17 cellular contexts compared by ENCODE assay signal in the genomic region with DNA sequence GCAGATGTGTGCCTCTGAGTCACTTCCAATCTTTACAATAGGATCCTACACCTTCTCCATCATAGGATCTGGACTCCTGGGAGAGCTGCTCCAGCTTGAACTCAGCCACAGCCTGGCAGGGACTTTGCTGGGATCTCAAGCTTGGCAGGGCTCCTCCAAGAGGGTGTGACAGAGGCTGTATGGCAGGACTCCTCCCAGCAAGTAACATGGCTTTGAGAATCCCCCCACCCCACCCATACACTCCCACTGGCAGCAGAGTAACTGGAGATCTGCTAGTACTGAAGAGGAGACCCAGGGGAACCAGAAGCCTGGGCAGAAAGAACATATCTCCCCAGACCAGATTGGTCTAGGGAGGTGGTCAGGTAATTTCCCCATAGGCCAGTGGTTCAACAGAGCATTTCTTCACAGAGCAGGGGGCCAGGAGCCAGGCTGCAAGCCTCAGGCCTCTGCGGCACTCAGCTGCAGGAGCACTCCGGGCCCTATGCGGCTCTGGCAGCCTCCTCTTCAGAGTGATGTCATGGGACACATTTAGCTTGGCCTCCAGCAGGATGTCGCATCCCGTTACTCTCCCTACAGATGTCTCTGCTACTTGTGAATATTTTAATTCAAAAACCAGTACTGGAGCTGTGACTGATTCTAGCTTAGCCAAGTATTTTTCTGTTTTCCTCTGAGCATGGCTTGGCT. TPM values are rescaled to one million over a fixed set of nuclear protein-coding genes. Genes with fewer than 3 reads are reported as not detected.
DNase-seq lines count a peak whose midpoint lies in the region; ATAC-seq and TF ChIP-seq lines count a peak whose summit lies in the region.
"Had no signal": no experiment of that assay in that cellular context is flagged by ENCODE, and none has a peak within 500 bp of the region (broad histone marks: within the 10 kb centered on the region; RNA-seq: fewer than 3 reads in every experiment).

No MANE protein-coding gene starts in this region.

- H3K27ac ChIP-seq in gastrocnemius medialis = peak overlapping the region; percentile 12 to 50 (median 30)
- H3K27ac ChIP-seq: thoracic aorta had no signal

- in situ Hi-C loops in gastrocnemius medialis (cut with MboI; ENCODE audit: low sequenced_read_pairs in 4 of 4) = no loop called here

- H3K4me1 Mint-ChIP-seq in T-helper 1 cell treated with Interleukin-12 subunit alpha and Interleukin-12 subunit beta and Interleukin-4 antibody, amounts not matched to agents 30 μg/mL and 1 μg/mL, for 36 hours (ENCODE audit: low read depth) = peaks cover 49% of the 10 kb centered on the region
- peaks cover 34% of the 10 kb centered on the region for H3K4me1 Mint-ChIP-seq in activated CD4-positive, alpha-beta memory T cell treated with anti-CD3 and anti-CD28 coated beads for 36 hours (ENCODE audit: low read depth)

- H3K36me3 Mint-ChIP-seq in T-helper 1 cell treated with Interleukin-12 subunit alpha and Interleukin-12 subunit beta and Interleukin-4 antibody, amounts not matched to agents 30 μg/mL and 1 μg/mL, for 36 hours (ENCODE audit: low read depth) = peaks cover 2% of the 10 kb centered on the region
- H3K36me3 Mint-ChIP-seq in activated CD4-positive, alpha-beta memory T cell treated with anti-CD3 and anti-CD28 coated beads for 36 hours = no peaks in the 10 kb centered on the region
- H3K36me3 Mint-ChIP-seq: naive B cell had no signal

- no peak overlapping the region for H3K4me3 Mint-ChIP-seq in T-helper 1 cell treated with Interleukin-12 subunit alpha and Interleukin-12 subunit beta and Interleukin-4 antibody, amounts not matched to agents 30 μg/mL and 1 μg/mL, for 36 hours
- H3K4me3 Mint-ChIP-seq in activated CD4-positive, alpha-beta memory T cell treated with anti-CD3 and anti-CD28 coated beads for 36 hours = no peak overlapping the region

- no peaks in the 10 kb centered on the region for H3K9me3 Mint-ChIP-seq in T-helper 1 cell treated with Interleukin-12 subunit alpha and Interleukin-12 subunit beta and Interleukin-4 antibody, amounts not matched to agents 30 μg/mL and 1 μg/mL, for 36 hours
- no peaks in the 10 kb centered on the region for H3K9me3 Mint-ChIP-seq in activated CD4-positive, alpha-beta memory T cell treated with anti-CD3 and anti-CD28 coated beads for 36 hours
- H3K9me3 Mint-ChIP-seq: effector memory CD8-positive, alpha-beta T cell had no signal

- intact Hi-C loops in activated CD4-positive, alpha-beta memory T cell treated with anti-CD3 and anti-CD28 coated beads for 36 hours (cut with micrococcal nuclease) = no loop called here
- intact Hi-C loops in left ventricle myocardium superior (cut with micrococcal nuclease) (no loop called here), gastrocnemius medialis (cut with DNase I; ENCODE audit: low total_unique reads) (loop anchor here (5.0 kb wide), 1 partner anchor 49 kb away; a partner anchor contains a TSS)

- H3K27ac Mint-ChIP-seq in T-helper 1 cell treated with Interleukin-12 subunit alpha and Interleukin-12 subunit beta and Interleukin-4 antibody, amounts not matched to agents 30 μg/mL and 1 μg/mL, for 36 hours = peak overlapping the region; percentile 10
- H3K27ac Mint-ChIP-seq in activated CD4-positive, alpha-beta memory T cell treated with anti-CD3 and anti-CD28 coated beads for 36 hours = no peak overlapping the region

- H3K4me1 ChIP-seq in gastrocnemius medialis = peaks cover 20% of the 10 kb centered on the region in 2 donors
- H3K4me1 ChIP-seq: Caco-2 had no signal

- TF ChIP-seq POLR2A in gastrocnemius medialis (IDR thresholded peaks at IDR 0.05) = no peak

- no peaks in the 10 kb centered on the region for H3K9me3 ChIP-seq in gastrocnemius medialis
- H3K9me3 ChIP-seq: Caco-2, thoracic aorta had no signal

- ATAC-seq in left ventricle myocardium superior = peak; percentile 90
- ATAC-seq in gastrocnemius medialis = peak; percentile 82 to 83
- ATAC-seq: effector memory CD8-positive, alpha-beta T cell; Panc1 had no signal

- H3K4me3 ChIP-seq in gastrocnemius medialis = no peak overlapping the region
- H3K4me3 ChIP-seq: thoracic aorta had no signal

- POLR2A ChIA-PET in activated CD4-positive, alpha-beta memory T cell treated with anti-CD3 and anti-CD28 coated beads for 36 hours (lab: Charles Lee) = interaction anchor here (0.6 kb wide), 1 partner anchor 217 kb away, joined by 3 read pairs; no protein-coding TSS in a partner anchor

- H3K27me3 Mint-ChIP-seq in T-helper 1 cell treated with Interleukin-12 subunit alpha and Interleukin-12 subunit beta and Interleukin-4 antibody, amounts not matched to agents 30 μg/mL and 1 μg/mL, for 36 hours (ENCODE audit: low read depth) = peaks cover 92% of the 10 kb centered on the region
- H3K27me3 Mint-ChIP-seq in activated CD4-positive, alpha-beta memory T cell treated with anti-CD3 and anti-CD28 coated beads for 36 hours = peaks cover 44% of the 10 kb centered on the region

- no peaks in the 10 kb centered on the region for H3K36me3 ChIP-seq in gastrocnemius medialis
- H3K36me3 ChIP-seq: thoracic aorta had no signal

- TF ChIP-seq CTCF in gastrocnemius medialis (IDR thresholded peaks at IDR 0.05 in 4 of 5, conservative IDR thresholded peaks at IDR 0.05 in 1 of 5) = no peak

- DNase-seq in T-helper 1 cell (no peak), left ventricle myocardium superior (no peak), gastrocnemius medialis (peak; percentile 34 to 65), NCI-H345 treated with DMSO at 0.1 percent for 48 hours (lab: John Stamatoyannopoulos, UW; ENCODE audit: unreplicated experiment) (no peak), T-helper 9 cell (no peak), NCI-H526 (lab: John Stamatoyannopoulos, UW) (no peak)
- DNase-seq in activated CD4-positive, alpha-beta memory T cell treated with anti-CD3 and anti-CD28 coated beads for 36 hours = peak; percentile 7
- DNase-seq: effector memory CD8-positive, alpha-beta T cell; foreskin melanocyte; naive B cell; T-helper 2 cell had no signal

- CTCF ChIA-PET in activated CD4-positive, alpha-beta memory T cell treated with anti-CD3 and anti-CD28 coated beads for 36 hours (lab: Charles Lee) = interaction anchor here (1.0 to 1.9 kb wide), 2 partner anchors 49 to 424 kb away, joined by 3 to 12 read pairs; no protein-coding TSS in a partner anchor

- H3K27me3 ChIP-seq in gastrocnemius medialis = peaks cover 0 to 3% (median 0%) of the 10 kb centered on the region in 3 donors

RNA-seq across cellular contexts. Expression of a gene that starts 1.7 kb away (rescaled TPM):
- total RNA-seq in activated CD4-positive, alpha-beta memory T cell treated with anti-CD3 and anti-CD28 coated beads for 36 hours = 1 to 10 TPM; 5.6 to 6.0 TPM
- total RNA-seq in left ventricle myocardium superior (4.4 TPM), gastrocnemius medialis (under 1 TPM; 0.29 to 0.71 (median 0.36) TPM)

RNA-seq across cellular contexts. Expression of a gene that starts 47.3 kb away (rescaled TPM):
- total RNA-seq in activated CD4-positive, alpha-beta memory T cell treated with anti-CD3 and anti-CD28 coated beads for 36 hours = 10 to 100 TPM; 23.1 to 23.3 TPM
- not detected for total RNA-seq in left ventricle myocardium superior
- total RNA-seq in gastrocnemius medialis = not detected
- total RNA-seq: A172, Caco-2, kidney epithelial cell, thoracic aorta had no signal

Comparison
In these comparisons a context has a peak if more than half of its experiments do, and no peak if none do; other contexts are left out.
1. DNase-seq: peak in activated CD4-positive, alpha-beta memory T cell treated with anti-CD3 and anti-CD28 coated beads for 36 hours (single experiment) and gastrocnemius medialis (2 of 2); none in T-helper 1 cell (0 of 5), left ventricle myocardium superior (single experiment), NCI-H345 treated with DMSO at 0.1 percent for 48 hours (single experiment), T-helper 9 cell (single experiment) and NCI-H526 (0 of 2).
2. RNA of a gene that starts 47.3 kb away (total RNA-seq): 23.1 to 23.3 TPM in activated CD4-positive, alpha-beta memory T cell treated with anti-CD3 and anti-CD28 coated beads for 36 hours; not detected in left ventricle myocardium superior (single experiment) and not detected in gastrocnemius medialis; every median in the first group is over 10 times any median in the second.